11 cellular contexts compared by ENCODE assay signal in genomic region chr5:168879929-168880328, GRCh38.
DNase-seq lines count a peak whose midpoint lies in the region; ATAC-seq and TF ChIP-seq lines count a peak whose summit lies in the region.
"Had no signal": no experiment of that assay in that cellular context is flagged by ENCODE, and none has a peak within 500 bp of the region (broad histone marks: within the 10 kb centered on the region; RNA-seq: fewer than 3 reads in every experiment).

No MANE protein-coding gene starts in this region.

- no peaks in the 10 kb centered on the region for H3K9me3 Mint-ChIP-seq in endodermal cell
- H3K9me3 Mint-ChIP-seq: CD4-positive, CD25-positive, alpha-beta regulatory T cell had no signal

- DNase-seq in AG08395 (ENCODE audit: low spot score) = peak; percentile 49
- no peak for DNase-seq in endodermal cell
- no peak for DNase-seq in foreskin keratinocyte
- DNase-seq in HCEC 1CT = no peak
- DNase-seq in effector CD4-positive, alpha-beta T cell = no peak
- DNase-seq in NCI-H1105 treated with DMSO at 0.1 percent for 48 hours (lab: John Stamatoyannopoulos, UW) = no peak
- DNase-seq: CD4-positive, CD25-positive, alpha-beta regulatory T cell; NK-92 treated with Interleukin-12 subunit alpha and Interleukin-12 subunit beta, amount 100 ng/mL, for 24 hours had no signal

- H3K27ac ChIP-seq in endodermal cell (ENCODE audit: low read depth, low read length) (no peak overlapping the region), foreskin keratinocyte (no peak overlapping the region)

- H3K36me3 Mint-ChIP-seq in endodermal cell (ENCODE audit: low read depth) = no peaks in the 10 kb centered on the region
- H3K36me3 Mint-ChIP-seq: brain; CD4-positive, CD25-positive, alpha-beta regulatory T cell had no signal

- H3K36me3 ChIP-seq in endodermal cell (ENCODE audit: control insufficient read depth, insufficient read depth, low read length) = no peaks in the 10 kb centered on the region

- whole genome bisulfite sequencing in endodermal cell (ENCODE audit: insufficient coverage in 1 of 2, insufficient read length in 1 of 2), 2 experiments = 82 to 84% methylated on average over 7 to 8 of the region's 8 CpGs

- H3K4me3 Mint-ChIP-seq in endodermal cell = no peak overlapping the region
- H3K4me3 Mint-ChIP-seq: brain; CD4-positive, CD25-positive, alpha-beta regulatory T cell had no signal

- H3K9ac ChIP-seq in endodermal cell (ENCODE audit: extremely low read depth, low read length, poor library complexity, severe bottlenecking) = no peak overlapping the region

- no peaks in the 10 kb centered on the region for H3K27me3 ChIP-seq in endodermal cell (ENCODE audit: control insufficient read depth, insufficient read depth, low read length, poor library complexity, severe bottlenecking)
- H3K27me3 ChIP-seq in foreskin keratinocyte = no peaks in the 10 kb centered on the region

- no peak for TF ChIP-seq CTCF in endodermal cell (conservative IDR thresholded peaks at IDR 0.05)
- no peak for TF ChIP-seq CTCF in foreskin keratinocyte (conservative IDR thresholded peaks at IDR 0.05)

- peaks cover 16% of the 10 kb centered on the region for H3K27me3 Mint-ChIP-seq in endodermal cell (ENCODE audit: insufficient read depth)

- peak overlapping the region; percentile 18 for H3K27ac Mint-ChIP-seq in endodermal cell
- H3K27ac Mint-ChIP-seq: CD4-positive, CD25-positive, alpha-beta regulatory T cell had no signal

- no peak overlapping the region for H3K4me3 ChIP-seq in endodermal cell (ENCODE audit: low read length)

- ATAC-seq in GM19351 (IDR thresholded peaks at IDR 0.05; ENCODE audit: unreplicated experiment) (peak; percentile 94), HG03108 (IDR thresholded peaks at IDR 0.05; ENCODE audit: unreplicated experiment) (peak; percentile 90), foreskin keratinocyte (no peak)

- no peaks in the 10 kb centered on the region for H3K9me3 ChIP-seq in endodermal cell (ENCODE audit: control insufficient read depth, low read length)

- peaks cover 7% of the 10 kb centered on the region for H3K4me1 ChIP-seq in endodermal cell (ENCODE audit: control insufficient read depth, insufficient read depth, low read length)
- H3K4me1 ChIP-seq in foreskin keratinocyte = no peaks in the 10 kb centered on the region

- peaks cover 34% of the 10 kb centered on the region for H3K4me1 Mint-ChIP-seq in endodermal cell
- H3K4me1 Mint-ChIP-seq: CD4-positive, CD25-positive, alpha-beta regulatory T cell had no signal
